ENCODE assay signal across 8 cellular contexts in genomic region chr11:96012086-96012824, GRCh38.
DNase-seq lines count a peak whose midpoint lies in the region; ATAC-seq and TF ChIP-seq lines count a peak whose summit lies in the region.

No MANE protein-coding gene starts in this region.

- peak; percentile 73 for DNase-seq in CD1c-positive myeloid dendritic cell (ENCODE audit: extremely low spot score)
- peak; percentile 53 to 65 for DNase-seq in PC-9
- peak; percentile 27 to 92 for DNase-seq in cardiac muscle cell (ENCODE audit: low read depth in 1 of 2, low spot score in 1 of 2)
- peak; percentile 69 for DNase-seq in pulmonary artery endothelial cell (ENCODE audit: low read depth, low spot score)
- DNase-seq in mesenteric fat pad (ENCODE audit: low spot score), result no peak

- H3K4me1 Mint-ChIP-seq in activated naive CD8-positive, alpha-beta T cell (ENCODE audit: low read depth), result peaks cover 73% of the 10 kb centered on the region

- H3K27ac ChIP-seq in PC-9, result no peak overlapping the region
- no peak overlapping the region for H3K27ac ChIP-seq in cardiac muscle cell

- no peaks in the 10 kb centered on the region for H3K9me3 Mint-ChIP-seq in activated naive CD8-positive, alpha-beta T cell (ENCODE audit: low read depth)

- no peaks in the 10 kb centered on the region for H3K36me3 Mint-ChIP-seq in activated naive CD8-positive, alpha-beta T cell

- no peaks in the 10 kb centered on the region for H3K27me3 Mint-ChIP-seq in activated naive CD8-positive, alpha-beta T cell

- peaks cover 24% of the 10 kb centered on the region for H3K4me1 ChIP-seq in PC-9 (replicated peaks; ENCODE audit: insufficient read depth)
- H3K4me1 ChIP-seq in cardiac muscle cell (ENCODE audit: low read depth), result peaks cover 4% of the 10 kb centered on the region

- H3K4me3 ChIP-seq in PC-9 (no peak overlapping the region), cardiac muscle cell (no peak overlapping the region)

- BruUV-seq in PC-9 (replicated peaks; lab: Mats Ljungman, UMichigan), result no TSS peak

- no peaks in the 10 kb centered on the region for H3K9me2 ChIP-seq in PC-9 (ENCODE audit: insufficient read depth)

- H3K36me3 ChIP-seq in PC-9 (ENCODE audit: low read depth) (no peaks in the 10 kb centered on the region; the same call in 1 of the 2 replicates), cardiac muscle cell (no peaks in the 10 kb centered on the region)

- H3K9me3 ChIP-seq in PC-9 (ENCODE audit: insufficient read depth, low read depth) (no peaks in the 10 kb centered on the region), cardiac muscle cell (ENCODE audit: low read depth) (no peaks in the 10 kb centered on the region)

- intact Hi-C loops in PC-9 (cut with micrococcal nuclease; ENCODE audit: unreplicated experiment), result loop anchor here (1.0 to 2.0 kb wide), 7 partner anchors 21 to 379 kb away; partner anchors contain the start of genes JRKL and MAML2

- peak; percentile 85 for ATAC-seq in GM19043 (IDR thresholded peaks at IDR 0.05; ENCODE audit: low read depth, unreplicated experiment)
- ATAC-seq in HG03196 (IDR thresholded peaks at IDR 0.05; ENCODE audit: unreplicated experiment), result peak; percentile 92

- TF ChIP-seq CTCF in PC-9 (conservative IDR thresholded peaks at IDR 0.05) (peak; percentile 21; the same call in 1 of the 2 replicates), cardiac muscle cell (IDR thresholded peaks at IDR 0.05; ENCODE audit: low read depth, low read length) (peak; percentile 87)

- H3K27ac Mint-ChIP-seq in activated naive CD8-positive, alpha-beta T cell, result peak overlapping the region; percentile 93

- CTCF ChIA-PET in PC-9 (lab: Charles Lee), result interaction anchor here (1.0 kb wide), 1 partner anchor 25 kb away, joined by 3 read pairs; no protein-coding TSS in a partner anchor

- peaks cover 14% of the 10 kb centered on the region; the same call in 1 of the 2 replicates for H3F3A ChIP-seq in PC-9 (ENCODE audit: insufficient read depth, low read depth)

- no peak overlapping the region for H3K4me2 ChIP-seq in PC-9

- no peak overlapping the region for H2AFZ ChIP-seq in PC-9

- peaks cover 43% of the 10 kb centered on the region; the same call in 1 of the 2 replicates for H3K79me2 ChIP-seq in PC-9 (ENCODE audit: low read depth)

- H3K4me3 Mint-ChIP-seq in activated naive CD8-positive, alpha-beta T cell, result peak overlapping the region; percentile 50

- no peaks in the 10 kb centered on the region for H4K20me1 ChIP-seq in PC-9 (ENCODE audit: insufficient read depth)

- no peaks in the 10 kb centered on the region for H3K27me3 ChIP-seq in PC-9 (ENCODE audit: insufficient read depth, low read depth)
- H3K27me3 ChIP-seq in cardiac muscle cell, result no peaks in the 10 kb centered on the region

- POLR2A ChIA-PET in PC-9 (lab: Charles Lee; ENCODE audit: unreplicated experiment), result interaction anchor here (0.6 to 1.0 kb wide), 3 partner anchors 15 to 142 kb away, joined by 3 to 24 read pairs (median 4); no protein-coding TSS in a partner anchor
